17 cellular contexts compared by ENCODE assay signal in genomic region chr17:61323696-61324539, GRCh38.
A peak's percentile ranks its signal among the peaks of the same experiment; 100 is the strongest.
DNase-seq lines count a peak whose midpoint lies in the region; ATAC-seq, FAIRE-seq and TF ChIP-seq lines count a peak whose summit lies in the region.
"Had no signal": no experiment of that assay in that cellular context is flagged by ENCODE, and none has a peak within 500 bp of the region (broad histone marks: within the 10 kb centered on the region; RNA-seq: fewer than 3 reads in every experiment).

No MANE protein-coding gene starts in this region.

- no peak overlapping the region for H2BK15ac ChIP-seq in mesenchymal stem cell (ENCODE audit: low read depth, poor library complexity, severe bottlenecking)

- ATAC-seq in HG03025 (IDR thresholded peaks at IDR 0.05; ENCODE audit: low FRiP score, unreplicated experiment) (no peak), GM21737 (IDR thresholded peaks at IDR 0.05; ENCODE audit: unreplicated experiment) (no peak)
- ATAC-seq: stimulated activated effector memory CD8-positive, alpha-beta T cell treated with anti-CD3 and anti-CD28 coated beads, Interleukin-12 subunit alpha, Interleukin-12 subunit beta, amount 100 ng/mL, for 72 hours had no signal

- DNase-seq in RCC 7860 (ENCODE audit: low spot score) (peak; percentile 21), esophagus muscularis mucosa (ENCODE audit: extremely low spot score) (no peak), mesenchymal stem cell (peak; percentile 86), tibial nerve (ENCODE audit: low spot score in 2 of 2) (no peak), NOMO-1 treated with DMSO at 0.1 percent for 48 hours (lab: John Stamatoyannopoulos, UW; ENCODE audit: unreplicated experiment) (no peak), NCI-H1694 treated with DMSO at 0.1 percent for 48 hours (lab: John Stamatoyannopoulos, UW) (no peak)
- DNase-seq: activated CD4-positive, CD25-positive, alpha-beta regulatory T cell; activated T-cell treated with anti-CD3 and anti-CD28 coated beads, Interleukin-2, amount 50 U/mL, for 24 hours; COR-L47; GM23248; immature natural killer cell; stimulated activated CD4-positive, alpha-beta T cell treated with anti-CD3 and anti-CD28 coated beads, Interleukin-2, amount 100 ng/mL, for 24 hours had no signal

- FAIRE-seq in RCC 7860 (lab: Jason Lieb, UNC), result no peak

- H3K4me3 ChIP-seq in esophagus muscularis mucosa (no peak overlapping the region), mesenchymal stem cell (ENCODE audit: insufficient read depth in 1 of 2, low read depth in 1 of 2, low read length in 2 of 2) (peak overlapping the region in 1 of 2 experiments; percentile 41), tibial nerve (no peak overlapping the region)
- H3K4me3 ChIP-seq: GM23248, ovary had no signal

- H3K4me1 ChIP-seq in esophagus muscularis mucosa, result peaks cover 20 to 45% (median 42%) of the 10 kb centered on the region in 4 donors
- peaks cover 12% of the 10 kb centered on the region for H3K4me1 ChIP-seq in mesenchymal stem cell (ENCODE audit: control insufficient read depth, insufficient read depth, low read depth, low read length)
- peaks cover 0 to 51% (median 13%) of the 10 kb centered on the region in 4 donors for H3K4me1 ChIP-seq in tibial nerve

- peak overlapping the region; percentile 76 to 79 for H2BK12ac ChIP-seq in mesenchymal stem cell (ENCODE audit: low read length in 2 of 2)

- no peaks in the 10 kb centered on the region for H3K79me1 ChIP-seq in mesenchymal stem cell (replicated peaks; ENCODE audit: low read length, poor library complexity, severe bottlenecking)

- H3K14ac ChIP-seq in mesenchymal stem cell (ENCODE audit: low read length in 2 of 2), result no peak overlapping the region

- no peak overlapping the region for H3K4me2 ChIP-seq in mesenchymal stem cell (ENCODE audit: low read length, poor library complexity, severe bottlenecking)

- H3K36me3 ChIP-seq in esophagus muscularis mucosa (no peaks in the 10 kb centered on the region), mesenchymal stem cell (ENCODE audit: control insufficient read depth in 1 of 2, insufficient read depth in 2 of 2, low read depth in 1 of 2, low read length in 2 of 2) (no peaks in the 10 kb centered on the region), tibial nerve (no peaks in the 10 kb centered on the region)
- H3K36me3 ChIP-seq: ovary had no signal

- H3K27me3 ChIP-seq in esophagus muscularis mucosa (no peaks in the 10 kb centered on the region), mesenchymal stem cell (ENCODE audit: control insufficient read depth in 1 of 2, insufficient read depth in 1 of 2, low read length in 2 of 2) (no peaks in the 10 kb centered on the region), tibial nerve (no peaks in the 10 kb centered on the region)
- H3K27me3 ChIP-seq: ovary had no signal

- TF ChIP-seq CTCF in esophagus muscularis mucosa (IDR thresholded peaks at IDR 0.05) (no peak), tibial nerve (IDR thresholded peaks at IDR 0.05) (no peak)

- WGBS in esophagus muscularis mucosa, result 44% methylated on average over 13 of the region's 13 CpGs
- WGBS in mesenchymal stem cell, result 38% methylated on average over 9 of the region's 13 CpGs
- whole genome bisulfite sequencing in tibial nerve, 2 donors, result 68 to 73% methylated on average over 13 of the region's 13 CpGs

- H3K4ac ChIP-seq in mesenchymal stem cell (ENCODE audit: low read depth in 1 of 2, low read length in 2 of 2), result peak overlapping the region; percentile 84 to 94

- peak overlapping the region; percentile 95 for H4K8ac ChIP-seq in mesenchymal stem cell (ENCODE audit: low read length)

- H2BK5ac ChIP-seq in mesenchymal stem cell (ENCODE audit: low read depth, low read length, poor library complexity, severe bottlenecking), result no peak overlapping the region

- peak overlapping the region; percentile 62 for H3K9ac ChIP-seq in mesenchymal stem cell (ENCODE audit: low read length)
- H3K9ac ChIP-seq: GM23248 had no signal

- TF ChIP-seq EP300 in esophagus muscularis mucosa (IDR thresholded peaks at IDR 0.05) (no peak), tibial nerve (IDR thresholded peaks at IDR 0.05) (no peak)

- H3K18ac ChIP-seq in mesenchymal stem cell (ENCODE audit: low read depth in 1 of 2, low read length in 2 of 2), result peak overlapping the region; percentile 50 to 72

- H4K91ac ChIP-seq in mesenchymal stem cell (ENCODE audit: low read length), result peak overlapping the region; percentile 57

- no peak for TF ChIP-seq POLR2A in esophagus muscularis mucosa (IDR thresholded peaks at IDR 0.05; ENCODE audit: low read depth)
- TF ChIP-seq POLR2A in tibial nerve (IDR thresholded peaks at IDR 0.05), result no peak

- intact Hi-C loops in esophagus muscularis mucosa (cut with DNase I), result no loop called here

- no peak overlapping the region for H2AK5ac ChIP-seq in mesenchymal stem cell (ENCODE audit: low read length, severe bottlenecking)

- H2AFZ ChIP-seq in mesenchymal stem cell (ENCODE audit: low read depth, low read length), result peak overlapping the region; percentile 7
- H2AFZ ChIP-seq: GM23248 had no signal

- H3K27ac ChIP-seq in esophagus muscularis mucosa (replicated peaks in 1 of 4), result peak overlapping the region; percentile 69 to 82 (median 71)
- H3K27ac ChIP-seq in mesenchymal stem cell (ENCODE audit: low read length, poor library complexity, severe bottlenecking), result no peak overlapping the region
- H3K27ac ChIP-seq in tibial nerve, result peak overlapping the region; percentile 46 to 89 (median 62)
- H3K27ac ChIP-seq: epithelial cell of prostate, GM23248 had no signal

- H3K23ac ChIP-seq in mesenchymal stem cell (ENCODE audit: low read length in 2 of 2), result no peak overlapping the region

- H3K9me3 ChIP-seq in esophagus muscularis mucosa (no peaks in the 10 kb centered on the region), mesenchymal stem cell (ENCODE audit: control insufficient read depth, low read length) (no peaks in the 10 kb centered on the region), tibial nerve (no peaks in the 10 kb centered on the region)
- H3K9me3 ChIP-seq: ovary had no signal

- H2BK120ac ChIP-seq in mesenchymal stem cell (ENCODE audit: low read depth, low read length), result peak overlapping the region; percentile 39

Comparison
In these comparisons a context has a peak if more than half of its experiments do, and no peak if none do; other contexts are left out.
1. DNase-seq: peak in RCC 7860 (single experiment) and mesenchymal stem cell (single experiment); none in esophagus muscularis mucosa (single experiment), tibial nerve (0 of 2), NOMO-1 treated with DMSO at 0.1 percent for 48 hours (single experiment) and NCI-H1694 treated with DMSO at 0.1 percent for 48 hours (single experiment).